In the genomic region with DNA sequence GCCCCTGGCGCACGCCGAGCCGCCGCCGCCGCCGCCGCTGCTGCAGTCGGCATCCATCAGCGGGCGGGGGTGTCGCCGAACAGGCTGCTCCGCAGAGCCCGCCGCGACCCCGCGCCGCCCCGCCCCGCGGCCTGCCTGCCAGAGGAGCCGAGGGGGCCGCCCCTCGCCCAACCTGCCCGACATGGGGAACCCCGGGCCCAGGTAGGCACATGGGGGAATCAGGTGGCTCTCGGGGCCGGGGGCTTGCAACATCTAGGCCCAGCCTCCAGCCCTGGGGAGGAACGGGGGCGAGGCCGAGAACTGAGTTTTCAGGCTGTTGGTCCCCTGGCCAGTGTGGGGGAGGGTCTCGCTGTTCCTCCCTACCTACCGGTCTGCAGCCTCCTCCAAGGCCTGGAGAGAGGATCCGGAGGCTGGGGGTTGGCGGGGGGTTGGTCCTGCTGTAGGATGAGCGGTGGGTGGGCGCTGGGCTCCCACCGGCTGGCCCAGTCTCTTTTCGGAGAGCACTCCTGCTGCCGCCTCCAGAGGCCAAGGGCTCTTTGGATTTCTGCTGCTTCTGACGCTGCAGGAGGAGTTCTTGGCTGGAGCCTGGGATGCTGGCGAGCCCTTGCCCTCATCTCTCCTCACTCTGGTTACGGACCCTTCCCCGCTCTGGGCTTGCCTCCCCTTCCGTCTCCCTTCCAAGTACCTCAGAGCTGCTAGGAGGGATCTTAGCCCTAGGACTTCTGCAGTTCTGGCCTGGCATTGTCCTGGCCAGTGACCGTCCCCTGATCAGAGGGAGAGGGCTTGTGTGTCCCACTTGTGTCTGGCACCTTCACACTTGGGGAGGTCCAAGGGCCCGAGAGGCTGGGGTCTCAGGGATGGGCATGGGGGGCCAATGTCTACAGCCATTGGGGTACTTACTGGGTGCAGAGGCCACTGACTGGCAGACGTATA, we compare ENCODE assay signal across 8 cellular contexts. TPM values are rescaled to one million over a fixed set of nuclear protein-coding genes. Genes with fewer than 3 reads are reported as not detected.
A peak's percentile ranks its signal among the peaks of the same experiment; 100 is the strongest.
DNase-seq lines count a peak whose midpoint lies in the region; ATAC-seq and TF ChIP-seq lines count a peak whose summit lies in the region.

Gene EPB41L1, plus strand, starts transcription at position 45 of the 933 bp plus-strand sequence. CDS start 19,038 bp downstream, outside the sequence.

- H3K27me3 ChIP-seq in CD4-positive, alpha-beta memory T cell (ENCODE audit: insufficient read depth, low read length): peaks cover 15% of the 10 kb centered on the region
- H3K27me3 ChIP-seq in Loucy (ENCODE audit: insufficient read depth, low read length, poor library complexity, severe bottlenecking): no peaks in the 10 kb centered on the region
- no peaks in the 10 kb centered on the region for H3K27me3 ChIP-seq in lung (ENCODE audit: control insufficient read depth, insufficient read depth)

- H3K36me3 Mint-ChIP-seq in CD4-positive, alpha-beta memory T cell: no peaks in the 10 kb centered on the region

- peak within 1 kb of the TSS in 6 of 8 donors; percentile 43 to 75 (median 69) for H3K4me3 Mint-ChIP-seq in CD4-positive, alpha-beta memory T cell

- H3K4me2 ChIP-seq in Loucy (ENCODE audit: low read depth, low read length, poor library complexity, severe bottlenecking): peak within 1 kb of the TSS; percentile 68

- H3K4me1 Mint-ChIP-seq in CD4-positive, alpha-beta memory T cell: peaks cover 0 to 4% (median 2%) of the 10 kb centered on the region in 4 donors

- ATAC-seq in lung (ENCODE audit: insufficient read depth, low FRiP score) (no peak), HG03045 (IDR thresholded peaks at IDR 0.05; ENCODE audit: unreplicated experiment) (no peak), GM21360 (IDR thresholded peaks at IDR 0.05; ENCODE audit: unreplicated experiment) (no peak)

- 14 to 18% methylated on average over 40 to 51 of the region's 51 CpGs for WGBS in lung, 2 donors

- POLR2A ChIA-PET in CD4-positive, alpha-beta memory T cell (lab: Charles Lee; ENCODE audit: partially characterized antibody): no interaction called here

- no peak for TF ChIP-seq CTCF in Loucy (conservative IDR thresholded peaks at IDR 0.05; ENCODE audit: low read length)
- no peak for TF ChIP-seq CTCF in coronary artery (IDR thresholded peaks at IDR 0.05)
- no peak for TF ChIP-seq CTCF in lung (IDR thresholded peaks at IDR 0.05; ENCODE audit: control extremely low read depth, extremely low read depth)

- no peaks in the 10 kb centered on the region for H3K79me2 ChIP-seq in Loucy (ENCODE audit: insufficient read depth, low read length)

- H3K36me3 ChIP-seq in CD4-positive, alpha-beta memory T cell (ENCODE audit: insufficient read depth, low read length): no peaks in the 10 kb centered on the region
- H3K36me3 ChIP-seq in Loucy (ENCODE audit: insufficient read depth, low read length): no peaks in the 10 kb centered on the region
- no peaks in the 10 kb centered on the region for H3K36me3 ChIP-seq in lung (ENCODE audit: control insufficient read depth in 2 of 2, insufficient read depth in 2 of 2, low read length in 2 of 2)

- H3K27ac ChIP-seq in CD4-positive, alpha-beta memory T cell (ENCODE audit: low read depth, low read length): no peak within 1 kb of the TSS
- H3K27ac ChIP-seq in coronary artery (peak within 1 kb of the TSS; percentile 83 to 90), lung (ENCODE audit: low read depth in 1 of 2, low read length in 1 of 2) (peak within 1 kb of the TSS; percentile 21 to 24), temporal lobe (ENCODE audit: low read depth, low read length) (peak within 1 kb of the TSS; percentile 99)

- no peaks in the 10 kb centered on the region for H3K9me2 ChIP-seq in Loucy (replicated peaks; ENCODE audit: low read depth, low read length)

- no peaks in the 10 kb centered on the region for H3K9me3 Mint-ChIP-seq in CD4-positive, alpha-beta memory T cell

- no peaks in the 10 kb centered on the region for H4K20me1 ChIP-seq in Loucy (ENCODE audit: insufficient read depth, low read length, poor library complexity, severe bottlenecking)

- H3K27me3 Mint-ChIP-seq in CD4-positive, alpha-beta memory T cell: peaks cover 14 to 30% of the 10 kb centered on the region in 2 donors

- DNase-seq in CD4-positive, alpha-beta memory T cell: peak in 3 of 5 donors; percentile 9 to 15 (median 9)
- DNase-seq in coronary artery (ENCODE audit: low spot score): no peak
- no peak for DNase-seq in lung (ENCODE audit: low spot score)
- no peak for DNase-seq in activated CD4-positive, alpha-beta T cell treated with anti-CD3 and anti-CD28 coated beads, Interleukin-2, amount 50 U/mL, for 1 hour

- H3K4me3 ChIP-seq in CD4-positive, alpha-beta memory T cell (ENCODE audit: low read length in 2 of 2): no peak within 1 kb of the TSS
- peak within 1 kb of the TSS; percentile 65 for H3K4me3 ChIP-seq in Loucy (ENCODE audit: low read length, poor library complexity, severe bottlenecking)
- peak within 1 kb of the TSS; percentile 93 for H3K4me3 ChIP-seq in coronary artery
- H3K4me3 ChIP-seq in lung: peak within 1 kb of the TSS; percentile 40

- H2AFZ ChIP-seq in Loucy (ENCODE audit: low read length): peak within 1 kb of the TSS; percentile 83

- intact Hi-C loops in CD4-positive, alpha-beta memory T cell (cut with micrococcal nuclease): no loop called here

- no peaks in the 10 kb centered on the region for H3F3A ChIP-seq in Loucy (ENCODE audit: low read depth)

- H3K27ac Mint-ChIP-seq in CD4-positive, alpha-beta memory T cell: peak within 1 kb of the TSS in 1 of 7 donors; percentile 36

- peak within 1 kb of the TSS; percentile 40 for H3K9ac ChIP-seq in Loucy (ENCODE audit: low read depth, low read length, poor library complexity, severe bottlenecking)

- peaks cover 6% of the 10 kb centered on the region for H3K4me1 ChIP-seq in CD4-positive, alpha-beta memory T cell (ENCODE audit: insufficient read depth, low read length)
- H3K4me1 ChIP-seq in Loucy (ENCODE audit: insufficient read depth, low read length, poor library complexity, severe bottlenecking) (peaks cover 4% of the 10 kb centered on the region), lung (ENCODE audit: control insufficient read depth in 2 of 2, insufficient read depth in 2 of 2, low read length in 2 of 2) (peaks cover 0 to 13% of the 10 kb centered on the region in 2 donors)

- H3K9me3 ChIP-seq in CD4-positive, alpha-beta memory T cell (ENCODE audit: control insufficient read depth in 1 of 2, low read length in 2 of 2): no peaks in the 10 kb centered on the region
- H3K9me3 ChIP-seq in Loucy (ENCODE audit: insufficient read depth, low read depth, low read length): no peaks in the 10 kb centered on the region
- no peaks in the 10 kb centered on the region for H3K9me3 ChIP-seq in lung (ENCODE audit: control insufficient read depth in 2 of 2, insufficient read depth in 1 of 2, low read length in 1 of 2)

- CTCF ChIA-PET in CD4-positive, alpha-beta memory T cell (lab: Charles Lee; ENCODE audit: partially characterized antibody): interaction anchor here (1.3 to 1.6 kb wide), 2 partner anchors 47 to 162 kb away, joined by 3 to 7 read pairs; no protein-coding TSS in a partner anchor

RNA-seq across cellular contexts. Expression of gene EPB41L1, which starts in this region (rescaled TPM):
- total RNA-seq in CD4-positive, alpha-beta memory T cell: under 1 TPM; 0.17 to 0.30 TPM
- polyA plus RNA-seq in CD4-positive, alpha-beta memory T cell: not detected
- total RNA-seq in lung (10 to 100 TPM; 50.1 to 61.9 TPM), temporal lobe (94.7 TPM)
- polyA plus RNA-seq in lung: 10 to 100 TPM; 13.5 to 15.5 TPM

Comparison
In these comparisons a context has a peak if more than half of its experiments do, and no peak if none do; other contexts are left out.
1. RNA of gene EPB41L1 (total RNA-seq): 94.7 TPM in temporal lobe (single experiment) and 50.1 to 61.9 TPM in lung; 0.17 to 0.30 TPM in CD4-positive, alpha-beta memory T cell; every median in the first group is over 10 times any median in the second.
2. RNA of gene EPB41L1 (polyA plus RNA-seq): 13.5 to 15.5 TPM in lung; not detected in CD4-positive, alpha-beta memory T cell; every median in the first group is over 10 times any median in the second.
3. Peak in DNase-seq in CD4-positive, alpha-beta memory T cell; RNA of the gene not detected or under 1 TPM.
4. H3K4me3 ChIP-seq: peak in Loucy (single experiment), coronary artery (single experiment) and lung (single experiment); none in CD4-positive, alpha-beta memory T cell (0 of 2).